In genomic region chr17:29613371-29613837, GRCh38 we compare ENCODE assay signal across 8 cellular contexts. TPM values are rescaled to one million over a fixed set of nuclear protein-coding genes. Genes with fewer than 3 reads are reported as not detected.
DNase-seq lines count a peak whose midpoint lies in the region; ATAC-seq and TF ChIP-seq lines count a peak whose summit lies in the region.

No MANE protein-coding gene starts in this region.

- no peak for TF ChIP-seq POLR2A in prostate gland (IDR thresholded peaks at IDR 0.05)

- ATAC-seq in HG03175 (IDR thresholded peaks at IDR 0.05; ENCODE audit: unreplicated experiment) = no peak

- H3K27ac ChIP-seq in right atrium auricular region (peak overlapping the region in 1 of 2 donors; percentile 12), prostate gland (no peak overlapping the region), tibial artery (peak overlapping the region in 1 of 2 donors; percentile 59)

- H3K9me3 ChIP-seq in adipocyte (ENCODE audit: control insufficient read depth, low read length) = no peaks in the 10 kb centered on the region
- no peaks in the 10 kb centered on the region for H3K9me3 ChIP-seq in right atrium auricular region
- H3K9me3 ChIP-seq in prostate gland = no peaks in the 10 kb centered on the region
- H3K9me3 ChIP-seq in tibial artery = no peaks in the 10 kb centered on the region

- H3K4me1 ChIP-seq in adipocyte (ENCODE audit: control insufficient read depth, insufficient read depth, low read length) (peaks cover 23% of the 10 kb centered on the region), right atrium auricular region (peaks cover 0 to 60% of the 10 kb centered on the region in 2 donors), prostate gland (replicated peaks) (peaks cover 5% of the 10 kb centered on the region), tibial artery (peaks cover 0 to 57% (median 53%) of the 10 kb centered on the region in 4 donors)

- H3K9ac ChIP-seq in adipocyte (ENCODE audit: low read length) = peak overlapping the region; percentile 75

- no peaks in the 10 kb centered on the region for H3K36me3 ChIP-seq in adipocyte (ENCODE audit: control insufficient read depth, insufficient read depth, low read length, severe bottlenecking)
- no peaks in the 10 kb centered on the region for H3K36me3 ChIP-seq in right atrium auricular region
- H3K36me3 ChIP-seq in prostate gland = no peaks in the 10 kb centered on the region
- H3K36me3 ChIP-seq in tibial artery = no peaks in the 10 kb centered on the region

- H3K27me3 ChIP-seq in adipocyte (replicated peaks; ENCODE audit: control insufficient read depth, insufficient read depth, low read length) (no peaks in the 10 kb centered on the region), right atrium auricular region (no peaks in the 10 kb centered on the region), prostate gland (replicated peaks; ENCODE audit: insufficient read depth) (no peaks in the 10 kb centered on the region), tibial artery (peaks cover 0 to 6% of the 10 kb centered on the region in 2 donors)

- WGBS in prostate gland = 2% methylated on average over 36 of the region's 47 CpGs

- TF ChIP-seq CTCF in right atrium auricular region (IDR thresholded peaks at IDR 0.05) (peak; percentile 93 to 96), prostate gland (IDR thresholded peaks at IDR 0.05) (peak; percentile 71 to 92 (median 76)), tibial artery (IDR thresholded peaks at IDR 0.05) (peak; percentile 84)

- peak; percentile 56 for DNase-seq in GM04504 (ENCODE audit: low read depth)
- DNase-seq in SKM-1 (lab: John Stamatoyannopoulos, UW; ENCODE audit: unreplicated experiment) = peak; percentile 83
- peak; percentile 90 for DNase-seq in adipocyte (ENCODE audit: low read depth)
- peak; percentile 95 for DNase-seq in right atrium auricular region (ENCODE audit: low spot score)
- peak; percentile 86 for DNase-seq in prostate gland (ENCODE audit: low spot score)
- DNase-seq in tibial artery = peak; percentile 94 to 96
- DNase-seq in LoVo (ENCODE audit: low spot score) = no peak

- intact Hi-C loops in prostate gland (cut with DNase I) = no loop called here
- intact Hi-C loops in tibial artery (cut with DNase I; ENCODE audit: low total_unique reads) = loop anchor here (5.0 kb wide), 1 partner anchor 36 kb away; no protein-coding TSS in a partner anchor

- peak overlapping the region; percentile 59 for H3K4me3 ChIP-seq in adipocyte (ENCODE audit: low read length)
- peak overlapping the region; percentile 16 to 44 for H3K4me3 ChIP-seq in right atrium auricular region
- peak overlapping the region in 1 of 2 donors; percentile 6 for H3K4me3 ChIP-seq in prostate gland
- H3K4me3 ChIP-seq in tibial artery = peak overlapping the region; percentile 28 to 49

RNA-seq across cellular contexts. Expression of gene CORO6, which starts 9.3 kb away (rescaled TPM):
- total RNA-seq in right atrium auricular region = 10 to 100 TPM; 65.0 to 87.6 TPM
- 10 to 100 TPM; 23.4 to 33.5 TPM for total RNA-seq in prostate gland

RNA-seq across cellular contexts. Expression of gene ANKRD13B, which starts 20.5 kb away (rescaled TPM):
- total RNA-seq in right atrium auricular region (1 to 10 TPM; 6.6 to 8.3 TPM), prostate gland (10 to 100 TPM in 1 of 2 donors, 1 to 10 TPM in 1; 2.7 to 30.0 TPM)

RNA-seq across cellular contexts. Expression of gene GIT1, which starts 24.0 kb away (rescaled TPM):
- total RNA-seq in right atrium auricular region (10 to 100 TPM; 26.7 to 48.1 TPM), prostate gland (10 to 100 TPM; 29.1 to 86.9 TPM)

RNA-seq across cellular contexts. Expression of gene TP53I13, which starts 44.9 kb away (rescaled TPM):
- 10 to 100 TPM; 48.8 to 67.0 TPM for total RNA-seq in right atrium auricular region
- total RNA-seq in prostate gland = 10 to 100 TPM; 52.5 to 82.0 TPM

RNA-seq across cellular contexts. Expression of gene ABHD15, which starts 46.6 kb away (rescaled TPM):
- total RNA-seq in right atrium auricular region (1 to 10 TPM; 9.0 to 9.5 TPM), prostate gland (10 to 100 TPM in 1 of 2 donors, 1 to 10 TPM in 1; 9.1 to 14.8 TPM)
